In the genomic region with DNA sequence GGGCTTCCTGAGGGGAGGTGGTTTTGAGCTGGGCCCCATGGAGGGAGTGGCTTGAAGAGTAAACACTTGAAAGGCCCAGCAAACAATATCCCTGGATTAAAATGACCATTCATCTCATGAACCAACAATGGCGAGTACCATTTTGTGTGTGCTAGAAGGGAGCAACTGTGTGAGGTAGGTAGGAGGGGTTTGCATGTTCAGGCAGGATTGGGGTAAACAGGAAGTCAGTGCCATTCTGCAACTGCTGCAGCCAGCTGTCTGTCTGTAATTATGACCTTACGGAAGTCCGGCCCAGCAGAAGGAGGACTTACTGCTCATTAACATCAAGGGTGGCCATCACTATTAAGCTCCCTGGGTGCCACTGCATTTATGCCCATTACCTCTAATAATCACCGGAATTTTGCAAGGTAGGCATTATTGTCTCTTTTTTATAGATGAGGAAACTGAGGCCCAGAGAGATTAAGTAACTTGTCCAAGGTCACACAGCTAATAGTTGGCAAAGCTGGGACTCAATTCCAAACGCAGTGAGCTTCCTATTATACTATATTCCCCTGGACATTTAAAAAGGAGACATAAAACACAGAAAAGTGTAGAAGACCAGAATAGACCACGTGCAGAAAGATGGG, we compare ENCODE assay signal across 1 cellular context.
TF ChIP-seq lines count a peak whose summit lies in the region.

No MANE protein-coding gene starts in this region.

TF ChIP-seq in HepG2, 621 proteins besides CTCF, POLR2A, EP300 and RAD21:
- TF ChIP-seq GABPB1 (CRISPR knock-in tag; IDR thresholded peaks at IDR 0.05) (0 out of 2 replicates have a peak, but pooled peaks have one; percentile 24), ZSCAN22 (CRISPR knock-in tag; IDR thresholded peaks at IDR 0.05) (no peak), MAFK (conservative IDR thresholded peaks at IDR 0.05 in 1 of 2, IDR thresholded peaks at IDR 0.05 in 1 of 2; ENCODE audit: low read length in 2 of 2) (peak; percentile 91), SOX13 (IDR thresholded peaks at IDR 0.05) (no peak), SOX13 (CRISPR knock-in tag; conservative IDR thresholded peaks at IDR 0.05 in 1 of 2, IDR thresholded peaks at IDR 0.05 in 1 of 2) (0 out of 4 replicates have a peak, but pooled peaks of 1 of the 2 experiments have one; percentile 6), NFRKB (IDR thresholded peaks at IDR 0.05) (no peak), SAP130 (CRISPR knock-in tag; IDR thresholded peaks at IDR 0.05; ENCODE audit: low read depth) (peak; percentile 10; the same call in 1 of the 2 replicates), ZFY (CRISPR knock-in tag; IDR thresholded peaks at IDR 0.05) (no peak), KLF12 (CRISPR knock-in tag; IDR thresholded peaks at IDR 0.05; ENCODE audit: borderline replicate concordance) (no peak), MAFF (IDR thresholded peaks at IDR 0.05; ENCODE audit: low read depth, low read length) (peak; percentile 89), ZNF678 (CRISPR knock-in tag; IDR thresholded peaks at IDR 0.05) (no peak), RBM39 (IDR thresholded peaks at IDR 0.05; ENCODE audit: low read depth, low read length, poor library complexity, severe bottlenecking) (no peak), SOX5 (CRISPR knock-in tag; IDR thresholded peaks at IDR 0.05; ENCODE audit: borderline replicate concordance) (peak; percentile 12; the same call in 1 of the 2 replicates)
- TF ChIP-seq, protein P1, sequence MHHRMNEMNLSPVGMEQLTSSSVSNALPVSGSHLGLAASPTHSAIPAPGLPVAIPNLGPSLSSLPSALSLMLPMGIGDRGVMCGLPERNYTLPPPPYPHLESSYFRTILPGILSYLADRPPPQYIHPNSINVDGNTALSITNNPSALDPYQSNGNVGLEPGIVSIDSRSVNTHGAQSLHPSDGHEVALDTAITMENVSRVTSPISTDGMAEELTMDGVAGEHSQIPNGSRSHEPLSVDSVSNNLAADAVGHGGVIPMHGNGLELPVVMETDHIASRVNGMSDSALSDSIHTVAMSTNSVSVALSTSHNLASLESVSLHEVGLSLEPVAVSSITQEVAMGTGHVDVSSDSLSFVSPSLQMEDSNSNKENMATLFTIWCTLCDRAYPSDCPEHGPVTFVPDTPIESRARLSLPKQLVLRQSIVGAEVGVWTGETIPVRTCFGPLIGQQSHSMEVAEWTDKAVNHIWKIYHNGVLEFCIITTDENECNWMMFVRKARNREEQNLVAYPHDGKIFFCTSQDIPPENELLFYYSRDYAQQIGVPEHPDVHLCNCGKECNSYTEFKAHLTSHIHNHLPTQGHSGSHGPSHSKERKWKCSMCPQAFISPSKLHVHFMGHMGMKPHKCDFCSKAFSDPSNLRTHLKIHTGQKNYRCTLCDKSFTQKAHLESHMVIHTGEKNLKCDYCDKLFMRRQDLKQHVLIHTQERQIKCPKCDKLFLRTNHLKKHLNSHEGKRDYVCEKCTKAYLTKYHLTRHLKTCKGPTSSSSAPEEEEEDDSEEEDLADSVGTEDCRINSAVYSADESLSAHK (CRISPR knock-in tag; IDR thresholded peaks at IDR 0.05; ENCODE audit: borderline replicate concordance): no peak
- TF ChIP-seq, protein P2, sequence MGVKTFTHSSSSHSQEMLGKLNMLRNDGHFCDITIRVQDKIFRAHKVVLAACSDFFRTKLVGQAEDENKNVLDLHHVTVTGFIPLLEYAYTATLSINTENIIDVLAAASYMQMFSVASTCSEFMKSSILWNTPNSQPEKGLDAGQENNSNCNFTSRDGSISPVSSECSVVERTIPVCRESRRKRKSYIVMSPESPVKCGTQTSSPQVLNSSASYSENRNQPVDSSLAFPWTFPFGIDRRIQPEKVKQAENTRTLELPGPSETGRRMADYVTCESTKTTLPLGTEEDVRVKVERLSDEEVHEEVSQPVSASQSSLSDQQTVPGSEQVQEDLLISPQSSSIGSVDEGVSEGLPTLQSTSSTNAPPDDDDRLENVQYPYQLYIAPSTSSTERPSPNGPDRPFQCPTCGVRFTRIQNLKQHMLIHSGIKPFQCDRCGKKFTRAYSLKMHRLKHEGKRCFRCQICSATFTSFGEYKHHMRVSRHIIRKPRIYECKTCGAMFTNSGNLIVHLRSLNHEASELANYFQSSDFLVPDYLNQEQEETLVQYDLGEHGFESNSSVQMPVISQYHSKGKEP (CRISPR knock-in tag; IDR thresholded peaks at IDR 0.05): no peak
TF ChIP-seq in HepG2: peak in this region for 6.
